9 cellular contexts compared by ENCODE assay signal in genomic region chr6:104995989-104996617, GRCh38. TPM values are rescaled to one million over a fixed set of nuclear protein-coding genes. Genes with fewer than 3 reads are reported as not detected.
A peak's percentile ranks its signal among the peaks of the same experiment; 100 is the strongest.
DNase-seq lines count a peak whose midpoint lies in the region; ATAC-seq and TF ChIP-seq lines count a peak whose summit lies in the region.
"Had no signal": no experiment of that assay in that cellular context is flagged by ENCODE, and none has a peak within 500 bp of the region (broad histone marks: within the 10 kb centered on the region; RNA-seq: fewer than 3 reads in every experiment).

No MANE protein-coding gene starts in this region.

- H3K4me3 Mint-ChIP-seq in nephron = no peak overlapping the region

- DNase-seq in Caki2 (ENCODE audit: low read depth) (peak; percentile 2), NCI-H2107 (lab: John Stamatoyannopoulos, UW) (peak; percentile 4), dermis blood vessel endothelial cell (peak; percentile 40), NOMO-1 (lab: John Stamatoyannopoulos, UW; ENCODE audit: unreplicated experiment in 2 of 2) (no peak), G401 (ENCODE audit: low spot score) (no peak), NCI-H1092 treated with DMSO at 0.1 percent for 48 hours (lab: John Stamatoyannopoulos, UW) (no peak)
- DNase-seq: T-helper 1 cell had no signal

- H3K36me3 Mint-ChIP-seq in nephron (ENCODE audit: low read depth) = peaks cover 13% of the 10 kb centered on the region

- no peak overlapping the region for H3K27ac Mint-ChIP-seq in nephron

- ATAC-seq in HG02642 (IDR thresholded peaks at IDR 0.05; ENCODE audit: poor library complexity, unreplicated experiment) = no peak

- H3K9me3 Mint-ChIP-seq in nephron = no peaks in the 10 kb centered on the region

- H3K4me1 Mint-ChIP-seq in nephron = no peaks in the 10 kb centered on the region

- in situ Hi-C loops in Caki2 (cut with HindIII; ENCODE audit: low pct_unique_long_range_greater_than_20kb, low sequenced_read_pairs) (no loop called here), G401 (cut with HindIII; ENCODE audit: low sequenced_read_pairs) (no loop called here)

- TF ChIP-seq CTCF in nephron (IDR thresholded peaks at IDR 0.05; ENCODE audit: unreplicated experiment in 3 of 3) = peak in 2 of 3 experiments; percentile 32 to 33

- no peaks in the 10 kb centered on the region for H3K27me3 Mint-ChIP-seq in nephron (ENCODE audit: low read depth)

RNA-seq across cellular contexts. Expression of gene LIN28B, which starts 39.2 kb away (rescaled TPM):
- total RNA-seq in Caki2 (2014; rRNA removed; shearing (Covaris generic); ENCODE audit: low replicate concordance) = not detected in 2 replicates
- total RNA-seq in dermis blood vessel endothelial cell = not detected in 2 replicates
- total RNA-seq in G401 (2014; rRNA removed; shearing (Covaris generic)) = 62.0 and 84.7 TPM in 2 replicates

Comparison
In these comparisons a context has a peak if more than half of its experiments do, and no peak if none do; other contexts are left out.
1. DNase-seq: peak in Caki2 (single experiment), NCI-H2107 (single experiment) and dermis blood vessel endothelial cell (single experiment); none in NOMO-1 (0 of 2), G401 (single experiment) and NCI-H1092 treated with DMSO at 0.1 percent for 48 hours (single experiment).
2. RNA of gene LIN28B, which starts 39.2 kb away (total RNA-seq): 62.0 to 84.7 TPM in G401; not detected in Caki2 and not detected in dermis blood vessel endothelial cell; every median in the first group is over 10 times any median in the second.